7 cellular contexts compared by ENCODE assay signal in genomic region chr1:145607833-145608733, GRCh38. TPM values are rescaled to one million over a fixed set of nuclear protein-coding genes. Genes with fewer than 3 reads are reported as not detected.
DNase-seq lines count a peak whose midpoint lies in the region; ATAC-seq, FAIRE-seq and TF ChIP-seq lines count a peak whose summit lies in the region.
"Not testable (repeated sequence)": the region's sequence is repeated elsewhere in the genome, so short reads cannot be mapped to it uniquely, and the experiment has no call there.

Gene GPR89A (plus strand): TSS chr1:145607988. CDS start chr1:145608134, 146 bp downstream.

- not testable (repeated sequence) for TF ChIP-seq CTCF in brain (conservative IDR thresholded peaks at IDR 0.05); gastrocnemius medialis (IDR thresholded peaks at IDR 0.05 in 4 of 5, conservative IDR thresholded peaks at IDR 0.05 in 1 of 5)

- TF ChIP-seq POLR2A in gastrocnemius medialis (IDR thresholded peaks at IDR 0.05): peak; percentile 65 to 78

- in situ Hi-C loops in gastrocnemius medialis (cut with MboI; ENCODE audit: low sequenced_read_pairs in 4 of 4): not testable (repeated sequence)

- not testable (repeated sequence) for H3K4me1 ChIP-seq in iPS DF 6.9 (ENCODE audit: control insufficient read depth, insufficient read depth, low read length)
- H3K4me1 ChIP-seq in gastrocnemius medialis: peaks cover 11% of the 10 kb centered on the region in 2 donors

- WGBS in iPS DF 6.9 (ENCODE audit: insufficient coverage, insufficient read length): no CpG with 5 or more reads among the region's 71 CpGs

- H3K9me3 ChIP-seq in iPS DF 6.9 (ENCODE audit: control insufficient read depth, insufficient read depth, low read length); gastrocnemius medialis: not testable (repeated sequence)

- not testable (repeated sequence) for H3K27ac ChIP-seq in iPS DF 6.9 (ENCODE audit: low read length)
- H3K27ac ChIP-seq in gastrocnemius medialis: peak within 1 kb of the TSS; percentile 86 to 95 (median 92)

- H3K27me3 Mint-ChIP-seq in brain: not testable (repeated sequence)

- not testable (repeated sequence) for H3K9me3 Mint-ChIP-seq in brain

- not testable (repeated sequence) for H3K27me3 ChIP-seq in iPS DF 6.9 (ENCODE audit: control insufficient read depth, insufficient read depth, low read length); gastrocnemius medialis

- H3K4me3 Mint-ChIP-seq in brain: peak within 1 kb of the TSS; percentile 84 to 92 (median 88)

- FAIRE-seq in TTC549 (lab: Jason Lieb, UNC): peak; percentile 99

- not testable (repeated sequence) for H3K36me3 ChIP-seq in iPS DF 6.9 (ENCODE audit: control insufficient read depth, insufficient read depth, low read length); gastrocnemius medialis

- H3K4me1 Mint-ChIP-seq in brain: peaks cover 24% of the 10 kb centered on the region

- H3K27ac Mint-ChIP-seq in brain: peak within 1 kb of the TSS; percentile 67 to 88 (median 83)

- peak within 1 kb of the TSS; percentile 98 for H3K4me3 ChIP-seq in iPS DF 6.9 (ENCODE audit: low read length)
- peak within 1 kb of the TSS; percentile 84 to 98 (median 94) for H3K4me3 ChIP-seq in gastrocnemius medialis

- peak; percentile 88 for DNase-seq in NCI-H2107 (lab: John Stamatoyannopoulos, UW)
- DNase-seq in iPS DF 6.9 (ENCODE audit: low read depth, low spot score): peak; percentile 67
- DNase-seq in gastrocnemius medialis: peak; percentile 92 to 95

- ATAC-seq in GM18519 (IDR thresholded peaks at IDR 0.05; ENCODE audit: low FRiP score, unreplicated experiment) (peak; percentile 86), HG03060 (IDR thresholded peaks at IDR 0.05; ENCODE audit: low read depth, unreplicated experiment) (peak; percentile 95), gastrocnemius medialis (peak; percentile 98 to 99)

- intact Hi-C loops in gastrocnemius medialis (cut with DNase I; ENCODE audit: low total_unique reads): not testable (repeated sequence)

- not testable (repeated sequence) for H3K36me3 Mint-ChIP-seq in brain

RNA-seq across cellular contexts. Expression of gene GPR89A, which starts in this region (rescaled TPM):
- 14.5 TPM for polyA plus RNA-seq in brain (ENCODE audit: insufficient read depth, low read depth, low replicate concordance)
- 10 to 100 TPM in 3 of 4 donors, 1 to 10 TPM in 1; 9.0 to 27.0 (median 19.4) TPM for total RNA-seq in gastrocnemius medialis
